9 cellular contexts compared by ENCODE assay signal in genomic region chr6:33789550-33789895, GRCh38. TPM values are rescaled to one million over a fixed set of nuclear protein-coding genes. Genes with fewer than 3 reads are reported as not detected.
DNase-seq lines count a peak whose midpoint lies in the region; ATAC-seq and TF ChIP-seq lines count a peak whose summit lies in the region.
"Had no signal": no experiment of that assay in that cellular context is flagged by ENCODE, and none has a peak within 500 bp of the region (broad histone marks: within the 10 kb centered on the region; RNA-seq: fewer than 3 reads in every experiment).

No MANE protein-coding gene starts in this region.

- H2BK5ac ChIP-seq in trophoblast cell (ENCODE audit: low read depth, low read length, poor library complexity), result no peak overlapping the region

- ATAC-seq in HG03457 (IDR thresholded peaks at IDR 0.05; ENCODE audit: unreplicated experiment) (no peak), GM19023 (IDR thresholded peaks at IDR 0.05; ENCODE audit: unreplicated experiment) (no peak)

- no peaks in the 10 kb centered on the region for H3K9me3 Mint-ChIP-seq in Caco-2 (ENCODE audit: unreplicated experiment)

- peak overlapping the region; percentile 57 for H3K18ac ChIP-seq in trophoblast cell (ENCODE audit: low read length)

- BruUV-seq in Caco-2 (replicated peaks; lab: Mats Ljungman, UMichigan), result TSS peak; percentile 59

- H3K9ac ChIP-seq in trophoblast cell (ENCODE audit: low read length), result no peak overlapping the region

- peaks cover 14% of the 10 kb centered on the region for H3K4me1 ChIP-seq in Caco-2
- H3K4me1 ChIP-seq in trophoblast cell (ENCODE audit: control insufficient read depth in 1 of 2, insufficient read depth in 2 of 2, low read length in 2 of 2), result peaks cover 6 to 13% of the 10 kb centered on the region in 2 experiments

- peak overlapping the region; percentile 54 for H3K4me3 Mint-ChIP-seq in Caco-2 (ENCODE audit: unreplicated experiment)

- H2BK120ac ChIP-seq in trophoblast cell (ENCODE audit: insufficient read depth, low read length, poor library complexity), result peak overlapping the region; percentile 15

- peaks cover 9% of the 10 kb centered on the region for H3K79me2 ChIP-seq in trophoblast cell (ENCODE audit: control insufficient read depth, insufficient read depth, low read length, poor library complexity)

- H2AFZ ChIP-seq in trophoblast cell (ENCODE audit: insufficient read depth, low read length, poor library complexity), result peak overlapping the region; percentile 42

- POLR2A ChIA-PET in Caco-2 (lab: Charles Lee), result no interaction called here
- POLR2A ChIA-PET in RWPE1 (lab: Yijun Ruan, JAX; ENCODE audit: low non-redundant PET), result no interaction called here

- CTCF ChIA-PET in Caco-2 (lab: Charles Lee), result no interaction called here
- CTCF ChIA-PET in RWPE1 (lab: Yijun Ruan, JAX), result no interaction called here

- intact Hi-C loops in Caco-2 (cut with micrococcal nuclease; ENCODE audit: unreplicated experiment), result no loop called here

- H3K27me3 ChIP-seq in Caco-2 (replicated peaks; ENCODE audit: control insufficient read depth, insufficient read depth, low read length), result no peaks in the 10 kb centered on the region
- no peaks in the 10 kb centered on the region for H3K27me3 ChIP-seq in trophoblast cell (ENCODE audit: insufficient read depth, low read length)

- peak overlapping the region; percentile 52 for H3K4me2 ChIP-seq in trophoblast cell (ENCODE audit: low read length)

- H3K4me3 ChIP-seq in Caco-2 (ENCODE audit: low read depth, low read length), result no peak overlapping the region
- H3K4me3 ChIP-seq in epithelial cell of proximal tubule (ENCODE audit: low read depth, low read length), result peak overlapping the region; percentile 67
- H3K4me3 ChIP-seq in trophoblast cell (ENCODE audit: low read depth, low read length), result no peak overlapping the region

- H3K27ac ChIP-seq in RWPE1, result peak overlapping the region; percentile 92
- no peak overlapping the region for H3K27ac ChIP-seq in trophoblast cell (ENCODE audit: low read depth, low read length)

- H3K27ac Mint-ChIP-seq in Caco-2 (ENCODE audit: unreplicated experiment), result no peak overlapping the region

- H2BK12ac ChIP-seq in trophoblast cell (ENCODE audit: low read length), result no peak overlapping the region

- peak overlapping the region; percentile 49 for H3K4ac ChIP-seq in trophoblast cell (ENCODE audit: low read depth, low read length)

- peaks cover 4% of the 10 kb centered on the region for H3K27me3 Mint-ChIP-seq in Caco-2 (ENCODE audit: insufficient read depth, unreplicated experiment)

- peak overlapping the region; percentile 86 for H4K8ac ChIP-seq in trophoblast cell (ENCODE audit: low read depth, low read length)

- H3K23ac ChIP-seq in trophoblast cell (ENCODE audit: low read length), result no peak overlapping the region

- H4K91ac ChIP-seq in trophoblast cell (ENCODE audit: low read depth, low read length), result peak overlapping the region; percentile 78

- peak overlapping the region; percentile 46 for H3K14ac ChIP-seq in trophoblast cell (ENCODE audit: low read length)

- no CpG with 5 or more reads among the region's 11 CpGs for WGBS in trophoblast cell (ENCODE audit: extremely low coverage, insufficient coverage, insufficient read length)

- H3K4me1 Mint-ChIP-seq in Caco-2 (ENCODE audit: low read depth, unreplicated experiment), result no peaks in the 10 kb centered on the region

- TF ChIP-seq CTCF in Caco-2 (IDR thresholded peaks at IDR 0.05; ENCODE audit: insufficient read depth in 1 of 2, low read depth in 1 of 2, low read length in 1 of 2, severe bottlenecking in 1 of 2, unreplicated experiment in 1 of 2) (no peak), RWPE1 (conservative IDR thresholded peaks at IDR 0.05; ENCODE audit: low read depth) (no peak), epithelial cell of proximal tubule (conservative IDR thresholded peaks at IDR 0.05; ENCODE audit: low read depth, low read length) (no peak)

- H2AK5ac ChIP-seq in trophoblast cell (ENCODE audit: low read length), result peak overlapping the region; percentile 85

- DNase-seq in Caco-2 (no peak), RWPE1 (ENCODE audit: low spot score) (no peak), epithelial cell of proximal tubule (ENCODE audit: low read depth) (no peak), trophoblast cell (no peak), HK-2 (ENCODE audit: unreplicated experiment) (no peak)
- DNase-seq in stimulated activated naive CD4-positive, alpha-beta T cell (lab: John Stamatoyannopoulos, UW), result no peak

- H3K36me3 ChIP-seq in Caco-2 (ENCODE audit: control insufficient read depth, insufficient read depth, low read length) (no peaks in the 10 kb centered on the region), trophoblast cell (ENCODE audit: control insufficient read depth in 1 of 2, insufficient read depth in 2 of 2, low read length in 2 of 2) (peaks cover 5 to 8% of the 10 kb centered on the region in 2 experiments)

- H4K12ac ChIP-seq in trophoblast cell (ENCODE audit: low read depth, low read length), result peak overlapping the region; percentile 23

- peaks cover 14% of the 10 kb centered on the region for H3K79me1 ChIP-seq in trophoblast cell (ENCODE audit: low read length)

- H3K9me3 ChIP-seq in Caco-2, result no peaks in the 10 kb centered on the region
- no peaks in the 10 kb centered on the region for H3K9me3 ChIP-seq in trophoblast cell (ENCODE audit: insufficient read depth, low read depth, low read length)

- H3K36me3 Mint-ChIP-seq in Caco-2 (ENCODE audit: insufficient read depth, unreplicated experiment), result peaks cover 4% of the 10 kb centered on the region

RNA-seq across cellular contexts. Expression of gene LEMD2, which starts 0.6 kb away (rescaled TPM):
- total RNA-seq in Caco-2 (2022) (52.9 and 53.2 TPM in 2 replicates), epithelial cell of proximal tubule (42.0 and 48.3 TPM in 2 replicates)
- polyA plus RNA-seq in trophoblast cell (2013), result 28.0 TPM in 2 replicates

RNA-seq across cellular contexts. Expression of gene MLN, which starts 14.3 kb away (rescaled TPM):
- not detected in 2 replicates for total RNA-seq in Caco-2 (2022)
- not detected in 2 replicates for total RNA-seq in epithelial cell of proximal tubule
- polyA plus RNA-seq in trophoblast cell (2013), result 0.10 TPM in 1 of 2 replicates, not detected in the other
- total RNA-seq: LHCN-M2 had no signal

RNA-seq across cellular contexts. Expression of gene IP6K3, which starts 42.8 kb away (rescaled TPM):
- total RNA-seq in Caco-2 (2022) (0.44 and 0.45 TPM in 2 replicates), epithelial cell of proximal tubule (0.40 and 0.65 TPM in 2 replicates)
- 1.4 and 1.5 TPM in 2 replicates for polyA plus RNA-seq in trophoblast cell (2013)
